In genomic region chr1:161177112-161177935, GRCh38 we compare ENCODE assay signal across 1 cellular context.
TF ChIP-seq lines count a peak whose summit lies in the region.

TSS of gene B4GALT3 (minus strand) at chr1:161177507. CDS start at chr1:161176060, 1,447 bp downstream.

TF ChIP-seq in HepG2, 621 proteins besides CTCF, POLR2A, EP300 and RAD21 (continued from another document and continues in another):
- TF ChIP-seq, protein P1, sequence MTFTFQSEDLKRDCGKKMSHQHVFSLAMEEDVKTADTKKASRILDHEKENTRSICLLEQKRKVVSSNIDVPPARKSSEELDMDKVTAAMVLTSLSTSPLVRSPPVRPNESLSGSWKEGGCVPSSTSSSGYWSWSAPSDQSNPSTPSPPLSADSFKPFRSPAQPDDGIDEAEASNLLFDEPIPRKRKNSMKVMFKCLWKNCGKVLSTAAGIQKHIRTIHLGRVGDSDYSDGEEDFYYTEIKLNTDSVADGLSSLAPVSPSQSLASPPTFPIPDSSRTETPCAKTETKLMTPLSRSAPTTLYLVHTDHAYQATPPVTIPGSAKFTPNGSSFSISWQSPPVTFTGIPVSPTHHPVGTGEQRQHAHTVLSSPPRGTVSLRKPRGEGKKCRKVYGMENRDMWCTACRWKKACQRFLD (CRISPR knock-in tag; IDR thresholded peaks at IDR 0.05; ENCODE audit: borderline replicate concordance) = 0 out of 2 replicates have a peak, but pooled peaks have one; percentile 8
- peak; percentile 41; the same call in 1 of the 2 replicates for TF ChIP-seq NCOA2 (CRISPR knock-in tag; IDR thresholded peaks at IDR 0.05)
- TF ChIP-seq ZNF503 (CRISPR knock-in tag; IDR thresholded peaks at IDR 0.05) = no peak
- TF ChIP-seq ZNF691 (CRISPR knock-in tag; IDR thresholded peaks at IDR 0.05; ENCODE audit: borderline replicate concordance, low read depth) = peak; percentile 94
- peak; percentile 72; the same call in 1 of the 2 replicates for TF ChIP-seq ZNF33B (CRISPR knock-in tag; IDR thresholded peaks at IDR 0.05)
- no peak for TF ChIP-seq ZNF460 (CRISPR knock-in tag; IDR thresholded peaks at IDR 0.05; ENCODE audit: borderline replicate concordance)
- TF ChIP-seq, protein P2, sequence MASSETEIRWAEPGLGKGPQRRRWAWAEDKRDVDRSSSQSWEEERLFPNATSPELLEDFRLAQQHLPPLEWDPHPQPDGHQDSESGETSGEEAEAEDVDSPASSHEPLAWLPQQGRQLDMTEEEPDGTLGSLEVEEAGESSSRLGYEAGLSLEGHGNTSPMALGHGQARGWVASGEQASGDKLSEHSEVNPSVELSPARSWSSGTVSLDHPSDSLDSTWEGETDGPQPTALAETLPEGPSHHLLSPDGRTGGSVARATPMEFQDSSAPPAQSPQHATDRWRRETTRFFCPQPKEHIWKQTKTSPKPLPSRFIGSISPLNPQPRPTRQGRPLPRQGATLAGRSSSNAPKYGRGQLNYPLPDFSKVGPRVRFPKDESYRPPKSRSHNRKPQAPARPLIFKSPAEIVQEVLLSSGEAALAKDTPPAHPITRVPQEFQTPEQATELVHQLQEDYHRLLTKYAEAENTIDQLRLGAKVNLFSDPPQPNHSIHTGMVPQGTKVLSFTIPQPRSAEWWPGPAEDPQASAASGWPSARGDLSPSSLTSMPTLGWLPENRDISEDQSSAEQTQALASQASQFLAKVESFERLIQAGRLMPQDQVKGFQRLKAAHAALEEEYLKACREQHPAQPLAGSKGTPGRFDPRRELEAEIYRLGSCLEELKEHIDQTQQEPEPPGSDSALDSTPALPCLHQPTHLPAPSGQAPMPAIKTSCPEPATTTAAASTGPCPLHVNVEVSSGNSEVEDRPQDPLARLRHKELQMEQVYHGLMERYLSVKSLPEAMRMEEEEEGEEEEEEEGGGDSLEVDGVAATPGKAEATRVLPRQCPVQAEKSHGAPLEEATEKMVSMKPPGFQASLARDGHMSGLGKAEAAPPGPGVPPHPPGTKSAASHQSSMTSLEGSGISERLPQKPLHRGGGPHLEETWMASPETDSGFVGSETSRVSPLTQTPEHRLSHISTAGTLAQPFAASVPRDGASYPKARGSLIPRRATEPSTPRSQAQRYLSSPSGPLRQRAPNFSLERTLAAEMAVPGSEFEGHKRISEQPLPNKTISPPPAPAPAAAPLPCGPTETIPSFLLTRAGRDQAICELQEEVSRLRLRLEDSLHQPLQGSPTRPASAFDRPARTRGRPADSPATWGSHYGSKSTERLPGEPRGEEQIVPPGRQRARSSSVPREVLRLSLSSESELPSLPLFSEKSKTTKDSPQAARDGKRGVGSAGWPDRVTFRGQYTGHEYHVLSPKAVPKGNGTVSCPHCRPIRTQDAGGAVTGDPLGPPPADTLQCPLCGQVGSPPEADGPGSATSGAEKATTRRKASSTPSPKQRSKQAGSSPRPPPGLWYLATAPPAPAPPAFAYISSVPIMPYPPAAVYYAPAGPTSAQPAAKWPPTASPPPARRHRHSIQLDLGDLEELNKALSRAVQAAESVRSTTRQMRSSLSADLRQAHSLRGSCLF (CRISPR knock-in tag; IDR thresholded peaks at IDR 0.05; ENCODE audit: borderline replicate concordance) = no peak
- TF ChIP-seq ZBTB33 (CRISPR knock-in tag; IDR thresholded peaks at IDR 0.05) = no peak; the same call in 1 of the 2 replicates
- peak; percentile 56; the same call in 1 of the 2 replicates for TF ChIP-seq ZNF580 (CRISPR knock-in tag; IDR thresholded peaks at IDR 0.05; ENCODE audit: borderline replicate concordance, low read depth)
- TF ChIP-seq KAT7 (CRISPR knock-in tag; IDR thresholded peaks at IDR 0.05; ENCODE audit: borderline replicate concordance) = peak; percentile 74; the same call in 1 of the 2 replicates
- TF ChIP-seq ZMYM2 (CRISPR knock-in tag; IDR thresholded peaks at IDR 0.05) = no peak
- peak; percentile 91 for TF ChIP-seq ZNF776 (CRISPR knock-in tag; IDR thresholded peaks at IDR 0.05)
- TF ChIP-seq KDM6A (CRISPR knock-in tag; IDR thresholded peaks at IDR 0.05; ENCODE audit: low read depth) = no peak
- peak; percentile 88; the same call in 1 of the 2 replicates for TF ChIP-seq ZNF343 (CRISPR knock-in tag; IDR thresholded peaks at IDR 0.05)
- peak; percentile 90 for TF ChIP-seq MXD3 (CRISPR knock-in tag; IDR thresholded peaks at IDR 0.05)
- 0 out of 2 replicates have a peak, but pooled peaks have one; percentile 85 for TF ChIP-seq GTF3A (CRISPR knock-in tag; conservative IDR thresholded peaks at IDR 0.05)
- 0 out of 2 replicates have a peak, but pooled peaks have one; percentile 41 for TF ChIP-seq ZNF563 (CRISPR knock-in tag; IDR thresholded peaks at IDR 0.05)
- TF ChIP-seq, protein P3, sequence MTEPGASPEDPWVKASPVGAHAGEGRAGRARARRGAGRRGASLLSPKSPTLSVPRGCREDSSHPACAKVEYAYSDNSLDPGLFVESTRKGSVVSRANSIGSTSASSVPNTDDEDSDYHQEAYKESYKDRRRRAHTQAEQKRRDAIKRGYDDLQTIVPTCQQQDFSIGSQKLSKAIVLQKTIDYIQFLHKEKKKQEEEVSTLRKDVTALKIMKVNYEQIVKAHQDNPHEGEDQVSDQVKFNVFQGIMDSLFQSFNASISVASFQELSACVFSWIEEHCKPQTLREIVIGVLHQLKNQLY (CRISPR knock-in tag; IDR thresholded peaks at IDR 0.05) = peak; percentile 38; the same call in 1 of the 2 replicates
- no peak for TF ChIP-seq ZBTB37 (CRISPR knock-in tag; IDR thresholded peaks at IDR 0.05)
- TF ChIP-seq, protein P4, sequence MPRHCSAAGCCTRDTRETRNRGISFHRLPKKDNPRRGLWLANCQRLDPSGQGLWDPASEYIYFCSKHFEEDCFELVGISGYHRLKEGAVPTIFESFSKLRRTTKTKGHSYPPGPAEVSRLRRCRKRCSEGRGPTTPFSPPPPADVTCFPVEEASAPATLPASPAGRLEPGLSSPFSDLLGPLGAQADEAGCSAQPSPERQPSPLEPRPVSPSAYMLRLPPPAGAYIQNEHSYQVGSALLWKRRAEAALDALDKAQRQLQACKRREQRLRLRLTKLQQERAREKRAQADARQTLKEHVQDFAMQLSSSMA (CRISPR knock-in tag; IDR thresholded peaks at IDR 0.05) = peak; percentile 89
- no peak; the same call in 1 of the 2 replicates for TF ChIP-seq ZBTB3 (CRISPR knock-in tag; IDR thresholded peaks at IDR 0.05; ENCODE audit: borderline replicate concordance, low read depth)
- peak; percentile 77; the same call in 1 of the 2 replicates for TF ChIP-seq ATF5 (CRISPR knock-in tag; IDR thresholded peaks at IDR 0.05; ENCODE audit: low read depth)
- TF ChIP-seq ZNF83 (CRISPR knock-in tag; IDR thresholded peaks at IDR 0.05; ENCODE audit: borderline replicate concordance) = peak; percentile 51; the same call in 1 of the 2 replicates
- TF ChIP-seq ISX (CRISPR knock-in tag; conservative IDR thresholded peaks at IDR 0.05) = no peak
- no peak for TF ChIP-seq ZNF724P (CRISPR knock-in tag; IDR thresholded peaks at IDR 0.05; ENCODE audit: borderline replicate concordance)
- TF ChIP-seq FOXA3 (CRISPR knock-in tag; IDR thresholded peaks at IDR 0.05) = peak; percentile 47; the same call in 1 of the 2 replicates
- TF ChIP-seq ZNF512B (CRISPR knock-in tag; IDR thresholded peaks at IDR 0.05; ENCODE audit: borderline replicate concordance) = no peak
